ENCODE assay signal across 15 cellular contexts in the genomic region with DNA sequence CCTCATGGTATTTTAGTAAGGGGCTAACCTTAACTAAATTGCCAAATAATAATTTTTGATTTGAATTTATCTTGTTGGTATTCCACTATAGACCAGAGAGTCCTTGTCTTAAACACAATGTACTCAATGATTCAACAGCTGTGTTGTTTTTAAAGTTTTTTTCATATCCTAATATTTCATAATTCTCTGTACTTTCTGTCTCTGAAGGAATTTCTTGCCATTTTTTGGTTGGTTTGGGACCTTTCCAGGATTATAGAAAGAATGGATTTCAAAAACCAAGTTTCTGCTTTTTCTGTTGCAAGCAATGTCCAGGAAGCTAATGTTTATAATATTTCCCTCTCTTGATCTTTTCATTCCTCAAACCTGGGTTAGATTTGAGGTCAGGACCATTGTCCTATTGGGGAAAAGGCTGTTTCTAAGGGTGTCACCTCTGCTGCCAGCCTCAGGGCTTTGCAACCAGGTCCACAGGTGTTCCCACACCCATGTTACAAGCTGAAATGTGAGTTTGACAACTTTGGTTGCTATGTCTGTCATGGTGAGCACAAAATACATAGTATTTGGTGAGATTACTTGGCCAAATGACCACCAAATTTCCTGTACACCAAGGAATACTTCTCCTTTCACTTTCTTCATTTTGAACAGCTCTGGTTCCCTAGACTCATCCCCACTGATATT.
"Had no signal": no experiment of that assay in that cellular context is flagged by ENCODE, and none has a peak within 500 bp of the region (broad histone marks: within the 10 kb centered on the region; RNA-seq: fewer than 3 reads in every experiment).

No MANE protein-coding gene starts in this region.

- H3K4me1 Mint-ChIP-seq: immature natural killer cell, natural killer cell had no signal

- DNase-seq: activated CD4-positive, alpha-beta T cell treated with anti-CD3 and anti-CD28 coated beads, Interleukin-2, amount 50 U/mL, for 48 hours; amygdala; effector memory CD8-positive, alpha-beta T cell; immature natural killer cell; lower lobe of right lung; natural killer cell; stimulated activated CD4-positive, alpha-beta T cell treated with anti-CD3 and anti-CD28 coated beads, Interleukin-12 subunit alpha, Interleukin-12 subunit beta, amount 100 ng/mL, for 4 hours; stimulated activated CD4-positive, alpha-beta T cell treated with anti-CD3 and anti-CD28 coated beads, Interleukin-1b, Interleukin-23, amount 100 ng/mL, for 48 hours; stimulated activated CD8-positive, alpha-beta memory T cell treated with anti-CD3 and anti-CD28 coated beads, Interleukin-4, amount 100 ng/mL, for 48 hours; stimulated activated naive CD4-positive, alpha-beta T cell treated with Interleukin-2 at 50 U/mL for 16 hours; WERI-Rb-1 had no signal

- H3K9me3 Mint-ChIP-seq: effector memory CD8-positive, alpha-beta T cell; natural killer cell; T-helper 1 cell treated with Interleukin-12 subunit alpha and Interleukin-12 subunit beta and Interleukin-4 antibody, amounts not matched to agents 30 μg/mL and 1 μg/mL, for 36 hours; type B pancreatic cell had no signal

- ATAC-seq: effector memory CD8-positive, alpha-beta T cell; natural killer cell had no signal

- H3K27me3 Mint-ChIP-seq: activated naive CD8-positive, alpha-beta T cell; type B pancreatic cell had no signal

- H3K9me3 ChIP-seq: lower lobe of right lung had no signal

- H3K4me3 Mint-ChIP-seq: activated naive CD8-positive, alpha-beta T cell; effector memory CD8-positive, alpha-beta T cell; immature natural killer cell; natural killer cell; T-helper 1 cell treated with Interleukin-12 subunit alpha and Interleukin-12 subunit beta and Interleukin-4 antibody, amounts not matched to agents 30 μg/mL and 1 μg/mL, for 36 hours; type B pancreatic cell had no signal

- H3K4me3 ChIP-seq: cardiac muscle cell, lower lobe of right lung had no signal

- H3K27ac Mint-ChIP-seq: activated naive CD8-positive, alpha-beta T cell; effector memory CD8-positive, alpha-beta T cell; immature natural killer cell; natural killer cell; T-helper 1 cell treated with Interleukin-12 subunit alpha and Interleukin-12 subunit beta and Interleukin-4 antibody, amounts not matched to agents 30 μg/mL and 1 μg/mL, for 36 hours; type B pancreatic cell had no signal

- H3K36me3 Mint-ChIP-seq: activated naive CD8-positive, alpha-beta T cell; immature natural killer cell; natural killer cell; type B pancreatic cell had no signal

- H3K27ac ChIP-seq: cardiac muscle cell, lower lobe of right lung, WERI-Rb-1 had no signal

- H3K36me3 ChIP-seq: cardiac muscle cell, lower lobe of right lung, WERI-Rb-1 had no signal
